ENCODE assay signal across 1 cellular context in genomic region chr1:212055333-212055732, GRCh38.
TF ChIP-seq lines count a peak whose summit lies in the region.

No MANE protein-coding gene starts in this region.

TF ChIP-seq in K562, 482 proteins besides CTCF, POLR2A, EP300 and RAD21 (continued from another document):
- TF ChIP-seq C11orf30 (IDR thresholded peaks at IDR 0.05; ENCODE audit: low read depth) (no peak), ZFX (CRISPR knock-in tag; IDR thresholded peaks at IDR 0.05) (peak; percentile 17; the same call in 1 of the 2 replicates), DIDO1 (tag; IDR thresholded peaks at IDR 0.05; ENCODE audit: low read depth) (no peak), PML (IDR thresholded peaks at IDR 0.05; ENCODE audit: low read length) (0 out of 2 replicates have a peak, but pooled peaks have one; percentile 17), PHF21A (IDR thresholded peaks at IDR 0.05; ENCODE audit: borderline replicate concordance, low read depth) (no peak)
TF ChIP-seq in K562: peak in this region for 2.
